ENCODE assay signal across 8 cellular contexts in the genomic region with DNA sequence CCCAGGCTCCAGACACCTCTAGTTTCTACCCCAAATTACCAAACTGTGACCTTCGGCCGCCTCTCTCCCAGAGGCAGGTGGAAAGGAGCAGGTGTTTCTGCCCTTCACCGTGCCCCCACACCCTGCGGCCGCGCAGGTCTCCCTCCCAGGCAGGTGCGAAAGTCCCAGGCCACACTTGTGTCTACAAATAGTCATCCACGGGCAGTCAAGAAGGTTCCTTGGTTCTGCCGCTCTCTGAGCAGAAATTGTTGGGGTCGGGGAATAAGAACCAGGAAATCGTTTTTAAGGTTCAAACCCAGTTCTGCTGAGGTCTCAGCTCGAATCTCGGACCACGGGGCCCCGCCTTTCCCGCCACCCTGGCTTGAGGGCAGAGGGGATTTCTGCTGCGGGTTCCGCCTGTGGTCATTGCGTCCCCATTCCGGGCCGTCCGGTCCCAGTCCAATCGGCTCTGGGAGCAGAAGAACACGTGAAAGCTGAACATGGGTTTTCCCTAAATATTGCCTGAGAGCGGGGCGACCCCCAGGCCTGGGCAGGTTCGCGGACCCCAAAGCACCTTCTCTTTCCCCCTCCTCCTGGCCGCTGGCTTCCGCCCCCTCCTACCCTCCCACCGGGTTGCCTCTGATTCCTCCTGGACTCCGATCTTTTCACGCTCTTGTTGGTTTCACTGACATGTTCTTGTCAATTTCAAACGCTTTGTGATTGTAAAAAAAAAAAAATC. TPM values are rescaled to one million over a fixed set of nuclear protein-coding genes. Genes with fewer than 3 reads are reported as not detected.
DNase-seq lines count a peak whose midpoint lies in the region; ATAC-seq and TF ChIP-seq lines count a peak whose summit lies in the region.

No MANE protein-coding gene starts in this region.

- H3K79me2 ChIP-seq in MM.1S (ENCODE audit: low read length) (peaks cover 31% of the 10 kb centered on the region), smooth muscle cell (ENCODE audit: low read depth) (peaks cover 24% of the 10 kb centered on the region)

- H3K9me2 ChIP-seq in MM.1S (replicated peaks; ENCODE audit: insufficient read depth, low read length), result no peaks in the 10 kb centered on the region

- peak overlapping the region; percentile 98 for H3K9ac ChIP-seq in MM.1S (ENCODE audit: low read length)
- peak overlapping the region; percentile 76 for H3K9ac ChIP-seq in adipocyte (ENCODE audit: low read length)
- H3K9ac ChIP-seq in iPS-20b (ENCODE audit: low read depth, low read length), result peak overlapping the region; percentile 82; the same call in 1 of the 2 replicates
- peak overlapping the region; percentile 98 for H3K9ac ChIP-seq in smooth muscle cell (ENCODE audit: low read depth)

- H4K20me1 ChIP-seq in MM.1S (ENCODE audit: insufficient read depth, low read length) (no peaks in the 10 kb centered on the region), smooth muscle cell (ENCODE audit: low read depth) (peaks cover 37% of the 10 kb centered on the region)

- H3K4me2 ChIP-seq in MM.1S (ENCODE audit: low read depth, low read length), result peak overlapping the region; percentile 98
- H3K4me2 ChIP-seq in smooth muscle cell, result peak overlapping the region; percentile 98

- H3K4me3 ChIP-seq in MM.1S (ENCODE audit: low read length) (peak overlapping the region; percentile 82), adipocyte (ENCODE audit: low read length) (peak overlapping the region; percentile 84), iPS-20b (ENCODE audit: low read length) (peak overlapping the region; percentile 90), smooth muscle cell (peak overlapping the region; percentile 81)

- H3K27ac ChIP-seq in MM.1S (ENCODE audit: low read length) (peak overlapping the region; percentile 96), iPS-20b (ENCODE audit: low read length) (no peak overlapping the region), smooth muscle cell (ENCODE audit: low read depth) (peak overlapping the region; percentile 89)

- ATAC-seq in HG02870 (IDR thresholded peaks at IDR 0.05; ENCODE audit: unreplicated experiment), result no peak

- H3K27me3 ChIP-seq in MM.1S (replicated peaks; ENCODE audit: insufficient read depth, low read length) (peaks cover 17% of the 10 kb centered on the region), adipocyte (replicated peaks; ENCODE audit: control insufficient read depth, insufficient read depth, low read length) (peaks cover 40% of the 10 kb centered on the region), iPS-20b (ENCODE audit: insufficient read depth, low read length) (peaks cover 75% of the 10 kb centered on the region), smooth muscle cell (ENCODE audit: low read depth) (no peaks in the 10 kb centered on the region)

- H3F3A ChIP-seq in MM.1S (ENCODE audit: insufficient read depth, low read length) (peaks cover 29% of the 10 kb centered on the region), smooth muscle cell (ENCODE audit: low read depth) (peaks cover 26% of the 10 kb centered on the region)

- H3K9me3 ChIP-seq in MM.1S (replicated peaks; ENCODE audit: insufficient read depth, low read length), result no peaks in the 10 kb centered on the region
- no peaks in the 10 kb centered on the region for H3K9me3 ChIP-seq in adipocyte (ENCODE audit: control insufficient read depth, low read length)
- H3K9me3 ChIP-seq in iPS-20b (ENCODE audit: insufficient read depth, low read depth, low read length), result no peaks in the 10 kb centered on the region
- H3K9me3 ChIP-seq in smooth muscle cell (replicated peaks; ENCODE audit: low read depth), result no peaks in the 10 kb centered on the region

- H3K36me3 ChIP-seq in MM.1S (replicated peaks; ENCODE audit: insufficient read depth, low read length), result no peaks in the 10 kb centered on the region
- no peaks in the 10 kb centered on the region for H3K36me3 ChIP-seq in adipocyte (ENCODE audit: control insufficient read depth, insufficient read depth, low read length, severe bottlenecking)
- H3K36me3 ChIP-seq in iPS-20b (ENCODE audit: insufficient read depth, low read depth, low read length), result no peaks in the 10 kb centered on the region
- H3K36me3 ChIP-seq in smooth muscle cell (ENCODE audit: low read depth), result no peaks in the 10 kb centered on the region

- H3K4me1 ChIP-seq in MM.1S (ENCODE audit: low read length) (peaks cover 24% of the 10 kb centered on the region), adipocyte (ENCODE audit: control insufficient read depth, insufficient read depth, low read length) (peaks cover 56% of the 10 kb centered on the region), iPS-20b (ENCODE audit: insufficient read depth, low read length) (peaks cover 38% of the 10 kb centered on the region), smooth muscle cell (ENCODE audit: low read depth) (peaks cover 31% of the 10 kb centered on the region)

- 3% methylated on average over 34 of the region's 34 CpGs for WGBS in smooth muscle cell (ENCODE audit: low lambda C conversion rate)

- no peak for TF ChIP-seq CTCF in MM.1S (IDR thresholded peaks at IDR 0.05; ENCODE audit: low read length)
- no peak for TF ChIP-seq CTCF in smooth muscle cell (IDR thresholded peaks at IDR 0.05; ENCODE audit: borderline replicate concordance, insufficient read depth, poor library complexity, severe bottlenecking)

- H2AFZ ChIP-seq in MM.1S (ENCODE audit: low read length) (peak overlapping the region; percentile 47; the same call in 1 of the 2 replicates), smooth muscle cell (ENCODE audit: low read depth) (no peak overlapping the region)

- DNase-seq in DMS 273 (lab: John Stamatoyannopoulos, UW; ENCODE audit: unreplicated experiment) (peak; percentile 70), DMS 273 treated with DMSO at 0.1 percent for 48 hours (lab: John Stamatoyannopoulos, UW) (no peak), MM.1S (peak; percentile 82), adipocyte (ENCODE audit: low read depth) (peak; percentile 44), smooth muscle cell (lab: John Stamatoyannopoulos, UW; ENCODE audit: unreplicated experiment) (no peak), cerebellar nuclear complex (lab: John Stamatoyannopoulos, UW) (no peak)

RNA-seq across cellular contexts. Expression of a gene that starts 1.2 kb away (rescaled TPM):
- total RNA-seq in smooth muscle cell, result 229 and 231 TPM in 2 replicates
- 152 and 268 TPM in 2 replicates for polyA plus RNA-seq in smooth muscle cell

Comparison
In these comparisons a context has a peak if more than half of its experiments do, and no peak if none do; other contexts are left out.
1. DNase-seq: peak in DMS 273 (single experiment), MM.1S (single experiment) and adipocyte (single experiment); none in DMS 273 treated with DMSO at 0.1 percent for 48 hours (single experiment), smooth muscle cell (single experiment) and cerebellar nuclear complex (0 of 2).
2. Peak in every context shown above with its lines, with median percentiles within 50 percentile points of each other: H3K4me3 ChIP-seq and H3K9ac ChIP-seq.